Comparison of ENCODE assay signal across 26 cellular contexts in genomic region chr11:65108469-65109123, GRCh38. TPM values are rescaled to one million over a fixed set of nuclear protein-coding genes. Genes with fewer than 3 reads are reported as not detected.
DNase-seq lines count a peak whose midpoint lies in the region; ATAC-seq, FAIRE-seq and TF ChIP-seq lines count a peak whose summit lies in the region.
"Had no signal": no experiment of that assay in that cellular context is flagged by ENCODE, and none has a peak within 500 bp of the region (broad histone marks: within the 10 kb centered on the region; RNA-seq: fewer than 3 reads in every experiment).

No MANE protein-coding gene starts in this region.

- H3K36me3 ChIP-seq in breast epithelium = peaks cover 5% of the 10 kb centered on the region
- peaks cover 0 to 4% of the 10 kb centered on the region in 2 donors for H3K36me3 ChIP-seq in kidney (ENCODE audit: control insufficient read depth in 1 of 2, insufficient read depth in 2 of 2, low read length in 2 of 2)
- H3K36me3 ChIP-seq in upper lobe of left lung = peaks cover 8 to 31% (median 23%) of the 10 kb centered on the region in 4 donors
- H3K36me3 ChIP-seq in sigmoid colon = peaks cover 9 to 40% (median 16%) of the 10 kb centered on the region in 4 donors

- 89 to 91% methylated on average over 11 to 38 of the region's 38 CpGs for WGBS in upper lobe of left lung, 2 donors
- 93 to 95% methylated on average over 38 of the region's 38 CpGs for WGBS in sigmoid colon, 2 donors

- peaks cover 11% of the 10 kb centered on the region for H3K4me1 Mint-ChIP-seq in MCF 10A (ENCODE audit: insufficient read depth, unreplicated experiment)

- intact Hi-C loops in breast epithelium (cut with DNase I; ENCODE audit: low total_unique reads) = no loop called here
- intact Hi-C loops in MCF 10A (cut with micrococcal nuclease) = no loop called here
- intact Hi-C loops in kidney (cut with DNase I) = no loop called here
- intact Hi-C loops in sigmoid colon (cut with DNase I) = no loop called here

- CTCF ChIA-PET in MCF 10A (lab: Yijun Ruan, JAX) = interaction anchor here (0.6 to 1.3 kb wide), 5 partner anchors 9 to 386 kb away, joined by 3 to 5 read pairs (median 3); no protein-coding TSS in a partner anchor

- no peak for ATAC-seq in upper lobe of left lung (ENCODE audit: low FRiP score in 2 of 2)
- ATAC-seq: GM23338, HepG2 had no signal

- no peak overlapping the region for H3K4me3 Mint-ChIP-seq in MCF 10A (ENCODE audit: unreplicated experiment)
- H3K4me3 Mint-ChIP-seq: GM23338 had no signal

- no peak for TF ChIP-seq EP300 in upper lobe of left lung (IDR thresholded peaks at IDR 0.05)
- no peak for TF ChIP-seq EP300 in sigmoid colon (IDR thresholded peaks at IDR 0.05)

- H3K4me3 ChIP-seq in breast epithelium (no peak overlapping the region), kidney (ENCODE audit: low read length in 2 of 2) (no peak overlapping the region), upper lobe of left lung (no peak overlapping the region), sigmoid colon (no peak overlapping the region)
- H3K4me3 ChIP-seq: GM23338 had no signal

- POLR2A ChIA-PET in MCF 10A (lab: Yijun Ruan, JAX) = interaction anchor here (0.8 to 5.8 kb wide), 4 partner anchors 9 to 388 kb away, joined by 3 to 63 read pairs (median 4); partner anchors contain the start of genes VPS51 and ZNHIT2

- H3K27me3 ChIP-seq in breast epithelium = no peaks in the 10 kb centered on the region
- H3K27me3 ChIP-seq in upper lobe of left lung = no peaks in the 10 kb centered on the region
- H3K27me3 ChIP-seq in sigmoid colon = no peaks in the 10 kb centered on the region

- TF ChIP-seq CTCF in breast epithelium (IDR thresholded peaks at IDR 0.05) (no peak), MCF 10A (IDR thresholded peaks at IDR 0.05; ENCODE audit: unreplicated experiment) (no peak), VCaP (conservative IDR thresholded peaks at IDR 0.05) (no peak), kidney (IDR thresholded peaks at IDR 0.05; ENCODE audit: borderline replicate concordance, extremely low read depth, insufficient read depth) (no peak), upper lobe of left lung (IDR thresholded peaks at IDR 0.05) (no peak), sigmoid colon (IDR thresholded peaks at IDR 0.05) (no peak)

- no peaks in the 10 kb centered on the region for H3K9me3 Mint-ChIP-seq in MCF 10A (ENCODE audit: unreplicated experiment)

- DNase-seq in breast epithelium (ENCODE audit: low spot score in 2 of 2) = peak in 1 of 2 donors; percentile 52
- DNase-seq in MCF 10A (ENCODE audit: unreplicated experiment) = no peak
- DNase-seq in kidney = peak; percentile 53
- DNase-seq in upper lobe of left lung = peak; percentile 80 to 85
- no peak for DNase-seq in sigmoid colon
- DNase-seq in SW 1271 (lab: John Stamatoyannopoulos, UW) = no peak
- DNase-seq in CD1c-positive myeloid dendritic cell (ENCODE audit: extremely low spot score) = no peak
- DNase-seq: AML-193, C1 segment of cervical spinal cord, EL, GF-D8, HCEC 1CT, NCI-H1694 treated with DMSO at 0.1 percent for 48 hours, NCI-H2081 treated with DMSO at 0.1 percent for 48 hours, NCI-H2171 treated with DMSO at 0.1 percent for 48 hours, NCI-H524 treated with DMSO at 0.1 percent for 48 hours, NCI-H82, OCI-M1, SHP77, SK-N-SH had no signal

- no peak for FAIRE-seq in kidney (lab: Jason Lieb, UNC)
- FAIRE-seq: D721Med, HepG2 had no signal

- H3K27ac Mint-ChIP-seq in MCF 10A (ENCODE audit: low read depth, unreplicated experiment) = no peak overlapping the region
- H3K27ac Mint-ChIP-seq: GM23338 had no signal

- H3K9me3 ChIP-seq in breast epithelium (no peaks in the 10 kb centered on the region), kidney (ENCODE audit: control insufficient read depth in 1 of 2, low read length in 2 of 2) (no peaks in the 10 kb centered on the region), upper lobe of left lung (no peaks in the 10 kb centered on the region), sigmoid colon (no peaks in the 10 kb centered on the region)
- H3K9me3 ChIP-seq: SK-N-SH had no signal

- H3K27ac ChIP-seq in breast epithelium = peak overlapping the region; percentile 38 to 54
- peak overlapping the region; percentile 100 for H3K27ac ChIP-seq in VCaP
- H3K27ac ChIP-seq in kidney (ENCODE audit: low read depth in 2 of 2, low read length in 2 of 2) = no peak overlapping the region
- H3K27ac ChIP-seq in upper lobe of left lung = peak overlapping the region in 2 of 4 donors; percentile 35 to 47
- no peak overlapping the region for H3K27ac ChIP-seq in sigmoid colon
- H3K27ac ChIP-seq: HL-60, KMS-11 had no signal

- no TSS peak for BruUV-seq in MCF 10A (replicated peaks; lab: Mats Ljungman, UMichigan)

- TF ChIP-seq POLR2A in breast epithelium (IDR thresholded peaks at IDR 0.05) = no peak
- peak in 1 of 4 donors; percentile 5 for TF ChIP-seq POLR2A in upper lobe of left lung (IDR thresholded peaks at IDR 0.05)
- no peak for TF ChIP-seq POLR2A in sigmoid colon (IDR thresholded peaks at IDR 0.05)

- H3K36me3 Mint-ChIP-seq in MCF 10A (ENCODE audit: insufficient read depth, unreplicated experiment) = peaks cover 26% of the 10 kb centered on the region

- H3K4me1 ChIP-seq in breast epithelium (peaks cover 6 to 15% of the 10 kb centered on the region in 2 donors), kidney (ENCODE audit: control insufficient read depth in 1 of 2, insufficient read depth in 1 of 2, low read depth in 1 of 2, low read length in 2 of 2) (peaks cover 4 to 20% of the 10 kb centered on the region in 2 donors), upper lobe of left lung (peaks cover 37 to 59% (median 46%) of the 10 kb centered on the region in 4 donors), sigmoid colon (peaks cover 0 to 33% (median 31%) of the 10 kb centered on the region in 4 donors)

- no peak overlapping the region for H3K9ac ChIP-seq in kidney (ENCODE audit: low read length in 2 of 2)
- H3K9ac ChIP-seq: KMS-11, SK-N-SH had no signal

- H3K27me3 Mint-ChIP-seq in MCF 10A (ENCODE audit: insufficient read depth, unreplicated experiment) = no peaks in the 10 kb centered on the region

RNA-seq across cellular contexts. Expression of gene TM7SF2, which starts 3.1 kb away (rescaled TPM):
- 100 to 1,000 TPM in 1 of 3 donors, 10 to 100 TPM in 2; 38.8 to 189 (median 44.2) TPM for total RNA-seq in breast epithelium
- 8.5 and 14.0 TPM in 2 replicates for total RNA-seq in MCF 10A (2022)
- 20.9 TPM for total RNA-seq in kidney
- 88.2 TPM for polyA plus RNA-seq in kidney (ENCODE audit: insufficient read depth, low read depth, low replicate concordance)
- 10 to 100 TPM; 36.8 to 82.7 (median 45.5) TPM for total RNA-seq in upper lobe of left lung
- 10 to 100 TPM; 15.6 to 20.3 (median 17.5) TPM for total RNA-seq in sigmoid colon
- polyA plus RNA-seq in sigmoid colon = 10 to 100 TPM in 2 of 3 donors, 1 to 10 TPM in 1; 3.6 to 43.2 (median 10.2) TPM

RNA-seq across cellular contexts. Expression of gene ZNHIT2, which starts 8.9 kb away (rescaled TPM):
- 10 to 100 TPM; 14.6 to 23.3 (median 20.3) TPM for total RNA-seq in breast epithelium
- total RNA-seq in MCF 10A (2022) = 22.0 and 23.6 TPM in 2 replicates
- total RNA-seq in kidney = 14.0 TPM
- 21.1 TPM for polyA plus RNA-seq in kidney (ENCODE audit: insufficient read depth, low read depth, low replicate concordance)
- total RNA-seq in upper lobe of left lung = 10 to 100 TPM; 12.6 to 28.5 (median 15.2) TPM
- 10 to 100 TPM; 13.6 to 16.3 (median 15.0) TPM for total RNA-seq in sigmoid colon
- polyA plus RNA-seq in sigmoid colon = 10 to 100 TPM in 1 of 3 donors, 1 to 10 TPM in 2; 8.3 to 12.7 (median 9.6) TPM

RNA-seq across cellular contexts. Expression of gene VPS51, which starts 12.6 kb away (rescaled TPM):
- total RNA-seq in breast epithelium = 100 to 1,000 TPM; 166 to 317 (median 218) TPM
- 56.1 and 77.0 TPM in 2 replicates for total RNA-seq in MCF 10A (2022)
- 110 TPM for total RNA-seq in kidney
- 98.3 TPM for polyA plus RNA-seq in kidney (ENCODE audit: insufficient read depth, low read depth, low replicate concordance)
- 100 to 1,000 TPM; 102 to 531 (median 175) TPM for total RNA-seq in upper lobe of left lung
- total RNA-seq in sigmoid colon = 100 to 1,000 TPM; 211 to 752 (median 281) TPM
- 100 to 1,000 TPM in 2 of 3 donors, 10 to 100 TPM in 1; 86.2 to 180 (median 108) TPM for polyA plus RNA-seq in sigmoid colon

RNA-seq across cellular contexts. Expression of gene FAU, which starts 13.3 kb away (rescaled TPM):
- total RNA-seq in breast epithelium = 1,000 to 10,000 TPM in 1 of 3 donors, 100 to 1,000 TPM in 2; 786 to 1,230 (median 855) TPM
- total RNA-seq in MCF 10A (2022) = 1,049 and 1,269 TPM in 2 replicates
- 794 TPM for total RNA-seq in kidney
- polyA plus RNA-seq in kidney (ENCODE audit: insufficient read depth, low read depth, low replicate concordance) = 927 TPM
- 1,000 to 10,000 TPM in 1 of 6 donors, 100 to 1,000 TPM in 5; 405 to 1,014 (median 590) TPM for total RNA-seq in upper lobe of left lung
- 1,000 to 10,000 TPM; 1,235 to 1,561 (median 1,347) TPM for total RNA-seq in sigmoid colon
- polyA plus RNA-seq in sigmoid colon = 1,000 to 10,000 TPM in 2 of 3 donors, 100 to 1,000 TPM in 1; 811 to 1,178 (median 1,151) TPM

RNA-seq across cellular contexts. Expression of gene MRPL49, which starts 13.5 kb away (rescaled TPM):
- 10 to 100 TPM; 66.2 to 92.6 (median 72.8) TPM for total RNA-seq in breast epithelium
- 76.9 and 79.0 TPM in 2 replicates for total RNA-seq in MCF 10A (2022)
- 53.3 TPM for total RNA-seq in kidney
- 76.7 TPM for polyA plus RNA-seq in kidney (ENCODE audit: insufficient read depth, low read depth, low replicate concordance)
- 10 to 100 TPM; 15.7 to 78.6 (median 57.1) TPM for total RNA-seq in upper lobe of left lung
- 100 to 1,000 TPM in 1 of 4 donors, 10 to 100 TPM in 3; 41.5 to 104 (median 72.4) TPM for total RNA-seq in sigmoid colon
- polyA plus RNA-seq in sigmoid colon = 10 to 100 TPM; 63.7 to 76.3 (median 69.8) TPM

Comparison
In these comparisons a context has a peak if more than half of its experiments do, and no peak if none do; other contexts are left out.
1. DNase-seq: peak in kidney (single experiment) and upper lobe of left lung (2 of 2); none in MCF 10A (single experiment), sigmoid colon (single experiment), SW 1271 (0 of 2) and CD1c-positive myeloid dendritic cell (single experiment).
2. H3K27ac ChIP-seq: peak in breast epithelium (2 of 2) and VCaP (single experiment); none in kidney (0 of 2) and sigmoid colon (0 of 4).